ENCODE assay signal across 11 cellular contexts in the genomic region with DNA sequence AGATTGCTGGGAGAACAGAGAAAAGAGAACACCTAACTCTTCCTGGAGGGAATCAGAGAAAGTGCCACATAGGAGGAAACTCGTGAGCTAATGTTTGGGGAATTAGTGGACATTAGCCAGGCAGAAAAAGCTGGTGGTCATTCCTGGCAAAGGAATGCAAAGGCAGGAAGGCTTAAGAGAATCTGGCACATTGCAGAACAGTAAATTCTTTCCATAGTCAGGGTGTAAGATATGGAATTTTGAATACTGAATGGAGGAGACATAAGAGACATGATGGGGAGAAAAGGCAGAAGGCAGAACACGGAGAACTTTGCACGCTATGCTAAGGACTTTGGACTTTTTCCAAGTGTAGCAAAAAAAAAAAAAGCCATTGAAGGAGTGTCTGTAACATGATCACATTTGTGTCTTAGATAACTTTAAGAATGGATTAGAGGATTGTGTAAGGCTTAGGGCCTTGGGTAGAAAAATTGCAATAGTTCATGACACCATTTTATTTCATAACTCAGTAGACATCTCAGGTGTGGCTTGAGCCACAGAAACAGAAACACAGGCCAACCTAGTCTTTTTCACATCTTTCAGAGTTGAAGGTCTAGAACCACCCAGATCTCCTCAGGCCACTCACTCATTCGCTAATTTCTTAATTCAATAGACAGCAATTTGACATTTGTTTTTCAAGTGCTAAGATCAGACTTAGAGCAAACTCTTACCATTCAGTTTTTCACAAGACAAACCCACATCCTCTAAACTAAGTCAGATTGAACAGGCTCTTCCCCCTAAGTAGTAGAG. TPM values are rescaled to one million over a fixed set of nuclear protein-coding genes. Genes with fewer than 3 reads are reported as not detected.
DNase-seq lines count a peak whose midpoint lies in the region; ATAC-seq and TF ChIP-seq lines count a peak whose summit lies in the region.
"Had no signal": no experiment of that assay in that cellular context is flagged by ENCODE, and none has a peak within 500 bp of the region (broad histone marks: within the 10 kb centered on the region; RNA-seq: fewer than 3 reads in every experiment).

No MANE protein-coding gene starts in this region.

- CTCF ChIA-PET in BJ (lab: Yijun Ruan, JAX): interaction anchor here (1.0 to 1.4 kb wide), 4 partner anchors 22 to 142 kb away, joined by 3 to 5 read pairs (median 3); no protein-coding TSS in a partner anchor
- CTCF ChIA-PET in naive thymus-derived CD4-positive, alpha-beta T cell (lab: Charles Lee): interaction anchor here (0.8 kb wide), 1 partner anchor 616 kb away, joined by 4 read pairs; no protein-coding TSS in a partner anchor

- peaks cover 33 to 83% (median 37%) of the 10 kb centered on the region in 7 donors for H3K4me1 Mint-ChIP-seq in naive thymus-derived CD4-positive, alpha-beta T cell

- peaks cover 0 to 5% (median 0%) of the 10 kb centered on the region in 11 donors for H3K9me3 Mint-ChIP-seq in naive thymus-derived CD4-positive, alpha-beta T cell

- H3K27ac ChIP-seq in naive thymus-derived CD4-positive, alpha-beta T cell (ENCODE audit: low read depth, low read length): no peak overlapping the region
- H3K27ac ChIP-seq: HL-60 had no signal

- peak; percentile 98 for DNase-seq in BJ (ENCODE audit: low read depth)
- peak; percentile 82 for DNase-seq in HT1080 (ENCODE audit: low read depth)
- DNase-seq in astrocyte of the spinal cord (ENCODE audit: low read depth, low spot score): peak; percentile 93
- peak in 4 of 9 donors; percentile 16 to 32 (median 22) for DNase-seq in naive thymus-derived CD4-positive, alpha-beta T cell
- no peak for DNase-seq in activated gamma-delta T cell (lab: John Stamatoyannopoulos, UW)
- DNase-seq in activated CD8-positive, alpha-beta memory T cell treated with anti-CD3 and anti-CD28 coated beads, Interleukin-2, amount 50 U/mL, for 4 hours: no peak
- DNase-seq in NCI-H748 (lab: John Stamatoyannopoulos, UW; ENCODE audit: unreplicated experiment): no peak
- DNase-seq: occipital lobe, uterus had no signal

- intact Hi-C loops in naive thymus-derived CD4-positive, alpha-beta T cell (cut with micrococcal nuclease): loop anchor here in 1 of 2 donors (10.0 kb wide), 3 partner anchors 303 to 1127 kb away; partner anchors contain the start of genes ATP6V1A, CD200R1, CD96 and NAA50

- peaks cover 0 to 23% (median 0%) of the 10 kb centered on the region in 5 donors for H3K36me3 Mint-ChIP-seq in naive thymus-derived CD4-positive, alpha-beta T cell

- H3K4me3 ChIP-seq in BJ (ENCODE audit: low read depth, low read length): no peak overlapping the region
- no peak overlapping the region for H3K4me3 ChIP-seq in astrocyte of the spinal cord (ENCODE audit: low read depth, low read length)
- no peak overlapping the region for H3K4me3 ChIP-seq in naive thymus-derived CD4-positive, alpha-beta T cell (ENCODE audit: low read length)
- H3K4me3 ChIP-seq: uterus had no signal

- H3K27me3 ChIP-seq in BJ (ENCODE audit: control insufficient read depth, insufficient read depth, low read length): no peaks in the 10 kb centered on the region
- no peaks in the 10 kb centered on the region for H3K27me3 ChIP-seq in naive thymus-derived CD4-positive, alpha-beta T cell (ENCODE audit: control insufficient read depth in 2 of 2, insufficient read depth in 2 of 2, low read length in 2 of 2)
- H3K27me3 ChIP-seq: uterus had no signal

- H3K27ac Mint-ChIP-seq in naive thymus-derived CD4-positive, alpha-beta T cell: peak overlapping the region in 3 of 9 donors; percentile 12 to 83 (median 15)

- POLR2A ChIA-PET in BJ (lab: Charles Lee): interaction anchor here (0.7 to 1.7 kb wide), 6 partner anchors 18 to 139 kb away, joined by 3 to 12 read pairs (median 4); no protein-coding TSS in a partner anchor
- POLR2A ChIA-PET in naive thymus-derived CD4-positive, alpha-beta T cell (lab: Charles Lee): no interaction called here

- peak; percentile 69 for ATAC-seq in naive thymus-derived CD4-positive, alpha-beta T cell
- ATAC-seq in GM21381 (IDR thresholded peaks at IDR 0.05; ENCODE audit: unreplicated experiment): no peak

- H3K4me3 Mint-ChIP-seq in naive thymus-derived CD4-positive, alpha-beta T cell: peak overlapping the region in 9 of 10 donors; percentile 2 to 68 (median 10)

- H3K27me3 Mint-ChIP-seq in naive thymus-derived CD4-positive, alpha-beta T cell: peaks cover 0 to 8% (median 0%) of the 10 kb centered on the region in 5 donors

- TF ChIP-seq CTCF in BJ (IDR thresholded peaks at IDR 0.05; ENCODE audit: insufficient read depth, low read depth, low read length) (no peak), astrocyte of the spinal cord (IDR thresholded peaks at IDR 0.05; ENCODE audit: low read depth, low read length) (no peak)

- no peaks in the 10 kb centered on the region for H3K9me3 ChIP-seq in naive thymus-derived CD4-positive, alpha-beta T cell (ENCODE audit: control insufficient read depth in 2 of 3, low read length in 3 of 3)
- H3K9me3 ChIP-seq: uterus had no signal

- in situ Hi-C loops in astrocyte of the spinal cord (cut with HindIII; ENCODE audit: low sequenced_read_pairs): no loop called here

- H3K4me1 ChIP-seq in naive thymus-derived CD4-positive, alpha-beta T cell (ENCODE audit: control insufficient read depth in 2 of 2, insufficient read depth in 2 of 2, low read length in 2 of 2): peaks cover 22 to 63% of the 10 kb centered on the region in 2 donors
- H3K4me1 ChIP-seq: uterus had no signal

- H3K36me3 ChIP-seq in BJ (ENCODE audit: control insufficient read depth, insufficient read depth, low read length): no peaks in the 10 kb centered on the region
- no peaks in the 10 kb centered on the region for H3K36me3 ChIP-seq in naive thymus-derived CD4-positive, alpha-beta T cell (ENCODE audit: control insufficient read depth in 2 of 3, insufficient read depth in 3 of 3, low read length in 3 of 3)
- H3K36me3 ChIP-seq: uterus had no signal

RNA-seq across cellular contexts. Expression of gene CCDC80, which starts 31.2 kb away (rescaled TPM):
- polyA plus RNA-seq in BJ (2011; rRNA removed): 199 and 291 TPM in 2 replicates
- 156 and 199 TPM in 2 replicates for polyA minus RNA-seq in BJ (2011; rRNA and poly(A)+ RNA removed)
- total RNA-seq in HT1080 (2014; rRNA removed; shearing (Covaris generic)): 50.9 and 52.2 TPM in 2 replicates
- polyA plus RNA-seq in HT1080 (2015; cell fraction: cytosol; rRNA removed): 39.4 and 42.8 TPM in 2 replicates
- 121 and 125 TPM in 2 replicates for polyA plus RNA-seq in HT1080 (2015; cell fraction: nucleus; rRNA removed)
- under 1 TPM in 2 of 5 experiments, not detected in 3; 0.05 to 0.12 TPM for total RNA-seq in naive thymus-derived CD4-positive, alpha-beta T cell
- polyA plus RNA-seq in naive thymus-derived CD4-positive, alpha-beta T cell: under 1 TPM in 1 of 2 donors, not detected in 1; 0.08 TPM

Comparison
In these comparisons a context has a peak if more than half of its experiments do, and no peak if none do; other contexts are left out.
1. DNase-seq: peak in BJ (single experiment), HT1080 (single experiment) and astrocyte of the spinal cord (single experiment); none in activated gamma-delta T cell (single experiment), activated CD8-positive, alpha-beta memory T cell treated with anti-CD3 and anti-CD28 coated beads, Interleukin-2, amount 50 U/mL, for 4 hours (single experiment) and NCI-H748 (single experiment).
2. RNA of gene CCDC80, which starts 31.2 kb away (total RNA-seq): 50.9 to 52.2 TPM in HT1080; 0.05 to 0.12 TPM in naive thymus-derived CD4-positive, alpha-beta T cell; every median in the first group is over 10 times any median in the second.